Comparison of ENCODE assay signal across 9 cellular contexts in the genomic region with DNA sequence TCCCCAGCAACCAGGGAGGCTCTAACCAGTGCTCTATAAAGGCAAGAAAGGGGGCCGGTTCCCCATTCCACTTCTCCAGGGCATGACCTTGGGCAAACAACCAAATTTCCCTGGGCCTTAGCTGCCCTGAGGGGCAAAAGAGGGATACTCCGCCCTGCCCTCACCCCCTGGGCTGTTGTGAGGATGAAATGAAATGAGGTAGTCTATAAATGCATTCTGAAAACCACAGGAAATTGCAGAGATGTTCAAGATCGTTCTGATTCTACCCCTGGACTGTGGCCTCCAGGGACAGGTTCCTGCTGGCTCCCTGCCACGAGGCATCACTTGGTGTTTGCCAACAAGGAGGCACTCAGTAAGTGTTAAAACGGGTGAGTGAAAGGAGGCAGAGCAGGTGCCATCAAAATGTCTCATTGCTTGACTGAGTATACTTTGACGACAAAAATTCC. TPM values are rescaled to one million over a fixed set of nuclear protein-coding genes. Genes with fewer than 3 reads are reported as not detected.
A peak's percentile ranks its signal among the peaks of the same experiment; 100 is the strongest.
DNase-seq lines count a peak whose midpoint lies in the region; ATAC-seq and TF ChIP-seq lines count a peak whose summit lies in the region.
"Had no signal": no experiment of that assay in that cellular context is flagged by ENCODE, and none has a peak within 500 bp of the region (broad histone marks: within the 10 kb centered on the region; RNA-seq: fewer than 3 reads in every experiment).

No MANE protein-coding gene starts in this region.

- H3K4me1 ChIP-seq in right cardiac atrium (ENCODE audit: control insufficient read depth, insufficient read depth, low read length), result peaks cover 31% of the 10 kb centered on the region
- H3K4me1 ChIP-seq in upper lobe of right lung, result peaks cover 91% of the 10 kb centered on the region
- H3K4me1 ChIP-seq in ovary (ENCODE audit: insufficient read depth), result peaks cover 12% of the 10 kb centered on the region
- H3K4me1 ChIP-seq: parathyroid adenoma had no signal

- H3K4me3 ChIP-seq in GM06990 (replicated peaks; ENCODE audit: low read depth, low read length), result peak overlapping the region; percentile 46
- H3K4me3 ChIP-seq in NB4 (ENCODE audit: low read depth, low read length), result peak overlapping the region; percentile 43
- H3K4me3 ChIP-seq in right cardiac atrium (ENCODE audit: low read length), result no peak overlapping the region
- no peak overlapping the region for H3K4me3 ChIP-seq in upper lobe of right lung
- no peak overlapping the region for H3K4me3 ChIP-seq in ovary

- intact Hi-C loops in right cardiac atrium (cut with DNase I) (loop anchor here in 1 of 4 donors (10.0 kb wide), 1 partner anchor 59 kb away; no protein-coding TSS in a partner anchor), upper lobe of right lung (cut with DNase I) (loop anchor here (10.0 kb wide), 1 partner anchor 59 kb away; no protein-coding TSS in a partner anchor), ovary (cut with DNase I) (loop anchor here in 1 of 4 donors (10.0 kb wide), 1 partner anchor 199 kb away; the partner anchor contains the start of gene UCK1)

- no peaks in the 10 kb centered on the region for H3K9me3 Mint-ChIP-seq in activated T-cell treated with anti-CD3 and anti-CD28 coated beads, Interleukin-2, amount 50 U/mL, for 24 hours

- H3K36me3 Mint-ChIP-seq in activated T-cell treated with anti-CD3 and anti-CD28 coated beads, Interleukin-2, amount 50 U/mL, for 24 hours (ENCODE audit: low read depth), result peaks cover 55% of the 10 kb centered on the region

- peak overlapping the region; percentile 68 for H3K4me3 Mint-ChIP-seq in activated T-cell treated with anti-CD3 and anti-CD28 coated beads, Interleukin-2, amount 50 U/mL, for 24 hours

- H3K27me3 ChIP-seq in GM06990 (replicated peaks; ENCODE audit: control insufficient read depth, insufficient read depth, low read length) (no peaks in the 10 kb centered on the region), right cardiac atrium (ENCODE audit: control insufficient read depth, insufficient read depth) (no peaks in the 10 kb centered on the region), upper lobe of right lung (no peaks in the 10 kb centered on the region), ovary (no peaks in the 10 kb centered on the region)

- H3K36me3 ChIP-seq in GM06990 (ENCODE audit: control insufficient read depth, insufficient read depth, low read length) (no peaks in the 10 kb centered on the region; the same call in none of the 2 replicates), upper lobe of right lung (no peaks in the 10 kb centered on the region), ovary (no peaks in the 10 kb centered on the region)

- H3K4me1 Mint-ChIP-seq in activated T-cell treated with anti-CD3 and anti-CD28 coated beads, Interleukin-2, amount 50 U/mL, for 24 hours (ENCODE audit: low read depth), result peaks cover 87% of the 10 kb centered on the region

- H3K27me3 Mint-ChIP-seq in activated T-cell treated with anti-CD3 and anti-CD28 coated beads, Interleukin-2, amount 50 U/mL, for 24 hours, result no peaks in the 10 kb centered on the region

- peak; percentile 2 for ATAC-seq in right cardiac atrium
- ATAC-seq in upper lobe of right lung, result no peak
- ATAC-seq in HG02852 (IDR thresholded peaks at IDR 0.05; ENCODE audit: unreplicated experiment), result no peak

- peak overlapping the region; percentile 90 for H3K27ac ChIP-seq in right cardiac atrium (ENCODE audit: low read length)
- H3K27ac ChIP-seq in upper lobe of right lung, result peak overlapping the region; percentile 65
- no peak overlapping the region for H3K27ac ChIP-seq in ovary
- H3K27ac ChIP-seq: parathyroid adenoma had no signal

- TF ChIP-seq CTCF in GM06990 (IDR thresholded peaks at IDR 0.05; ENCODE audit: insufficient read depth, low read length, poor library complexity, severe bottlenecking), result no peak
- no peak for TF ChIP-seq CTCF in NB4 (IDR thresholded peaks at IDR 0.05; ENCODE audit: low read depth, low read length)
- TF ChIP-seq CTCF in upper lobe of right lung (IDR thresholded peaks at IDR 0.05), result no peak
- no peak for TF ChIP-seq CTCF in ovary (IDR thresholded peaks at IDR 0.05)

- DNase-seq in GM06990 (ENCODE audit: extremely low read depth, insufficient read length), result no peak
- peak; percentile 90 for DNase-seq in NB4 (ENCODE audit: low read depth)
- DNase-seq in activated T-cell treated with anti-CD3 and anti-CD28 coated beads, Interleukin-2, amount 50 U/mL, for 24 hours, result no peak
- DNase-seq in right cardiac atrium, result peak; percentile 60 to 84 (median 82)
- DNase-seq in upper lobe of right lung, result peak; percentile 81
- DNase-seq in ovary, result no peak
- no peak for DNase-seq in foreskin melanocyte

- no peak for TF ChIP-seq POLR2A in NB4 (IDR thresholded peaks at IDR 0.05; ENCODE audit: extremely low read depth, insufficient read length)
- no peak for TF ChIP-seq POLR2A in ovary (IDR thresholded peaks at IDR 0.05)

- 25% methylated on average over 6 of the region's 6 CpGs for WGBS in right cardiac atrium
- WGBS in ovary, 3 donors, result 57 to 59% (median 57%) methylated on average over 6 of the region's 6 CpGs

- peak overlapping the region; percentile 96 for H3K27ac Mint-ChIP-seq in activated T-cell treated with anti-CD3 and anti-CD28 coated beads, Interleukin-2, amount 50 U/mL, for 24 hours

- no peaks in the 10 kb centered on the region for H3K9me3 ChIP-seq in right cardiac atrium (ENCODE audit: control insufficient read depth, low read length)
- no peaks in the 10 kb centered on the region for H3K9me3 ChIP-seq in upper lobe of right lung
- H3K9me3 ChIP-seq in ovary, result no peaks in the 10 kb centered on the region

- no peak for TF ChIP-seq EP300 in ovary (IDR thresholded peaks at IDR 0.05)

RNA-seq across cellular contexts. Expression of gene RAPGEF1, which starts 5.7 kb away (rescaled TPM):
- total RNA-seq in right cardiac atrium (100 to 1,000 TPM in 1 of 4 donors, 10 to 100 TPM in 3; 82.3 to 100 (median 93.0) TPM), upper lobe of right lung (144 TPM), ovary (10 to 100 TPM; 17.0 to 64.4 (median 37.2) TPM)
- polyA plus RNA-seq in right cardiac atrium (58.5 TPM), ovary (10 to 100 TPM; 23.6 to 33.8 TPM)

Comparison
In these comparisons a context has a peak if more than half of its experiments do, and no peak if none do; other contexts are left out.
1. DNase-seq: peak in NB4 (single experiment), right cardiac atrium (3 of 3) and upper lobe of right lung (single experiment); none in GM06990 (single experiment), activated T-cell treated with anti-CD3 and anti-CD28 coated beads, Interleukin-2, amount 50 U/mL, for 24 hours (single experiment), ovary (0 of 5) and foreskin melanocyte (single experiment).
2. H3K4me3 ChIP-seq: peak in GM06990 (single experiment) and NB4 (single experiment); none in right cardiac atrium (single experiment), upper lobe of right lung (single experiment) and ovary (single experiment).
3. ATAC-seq: peak in right cardiac atrium (2 of 2); none in upper lobe of right lung (single experiment) and HG02852 (single experiment).
4. H3K27ac ChIP-seq: peak in right cardiac atrium (single experiment) and upper lobe of right lung (single experiment); none in ovary (0 of 2).